19 cellular contexts compared by ENCODE assay signal in genomic region chr4:38204317-38205060, GRCh38.
DNase-seq lines count a peak whose midpoint lies in the region; TF ChIP-seq lines count a peak whose summit lies in the region.
"Had no signal": no experiment of that assay in that cellular context is flagged by ENCODE, and none has a peak within 500 bp of the region (broad histone marks: within the 10 kb centered on the region; RNA-seq: fewer than 3 reads in every experiment).

No MANE protein-coding gene starts in this region.

- H3K9me3 Mint-ChIP-seq in neural crest cell: peaks cover 13% of the 10 kb centered on the region

- DNase-seq in head of caudate nucleus (peak in 28 of 42 donors; percentile 15 to 79 (median 52)), neural crest cell (ENCODE audit: low read depth, low spot score) (no peak), substantia nigra (lab: John Stamatoyannopoulos, UW) (peak in 20 of 49 donors; percentile 5 to 51 (median 26)), erythroblast (lab: John Stamatoyannopoulos, UW) (no peak), SW 1271 (lab: John Stamatoyannopoulos, UW) (no peak), RPMI8226 (no peak)
- DNase-seq in stimulated activated CD4-positive, alpha-beta T cell treated with anti-CD3 and anti-CD28 coated beads, Interleukin-2, amount 100 ng/mL, for 48 hours: no peak
- DNase-seq: Calu3; CD8-positive, alpha-beta T cell; GOT3; NCI-H1417; NCI-H187; NCI-H345; NCI-H526; PC-3; SIG-M5 had no signal

- H3K36me3 Mint-ChIP-seq in neural crest cell (ENCODE audit: low read depth): peaks cover 4% of the 10 kb centered on the region
- H3K36me3 Mint-ChIP-seq: CD8-positive, alpha-beta T cell had no signal

- intact Hi-C loops in head of caudate nucleus (cut with DNase I): loop anchor here (10.0 kb wide), 1 partner anchor 100 kb away; no protein-coding TSS in a partner anchor

- no peak overlapping the region for H3K4me3 Mint-ChIP-seq in neural crest cell
- H3K4me3 Mint-ChIP-seq: CD8-positive, alpha-beta T cell had no signal

- peak overlapping the region; percentile 78 for H3K27ac Mint-ChIP-seq in neural crest cell (ENCODE audit: unreplicated experiment)
- H3K27ac Mint-ChIP-seq: CD8-positive, alpha-beta T cell had no signal

- no peak for TF ChIP-seq POLR2A in erythroblast (IDR thresholded peaks at IDR 0.05; ENCODE audit: low read length)

- H3K27me3 Mint-ChIP-seq in neural crest cell (ENCODE audit: low read depth): no peaks in the 10 kb centered on the region

- TF ChIP-seq CTCF in neural crest cell (conservative IDR thresholded peaks at IDR 0.05): no peak

- H3K27ac ChIP-seq in angular gyrus (ENCODE audit: low read depth, low read length): peak overlapping the region; percentile 56
- peak overlapping the region; percentile 89 for H3K27ac ChIP-seq in substantia nigra (ENCODE audit: low read depth, low read length, poor library complexity, severe bottlenecking)
- H3K27ac ChIP-seq: BLaER1 treated with 17β-estradiol and CSF1 and Interleukin-3, amounts not matched to agents 10 nM and 100 nM; RWPE1 had no signal

- H3K4me1 Mint-ChIP-seq in neural crest cell: peaks cover 12% of the 10 kb centered on the region

Comparison
In these comparisons a context has a peak if more than half of its experiments do, and no peak if none do; other contexts are left out.
1. DNase-seq: peak in head of caudate nucleus (28 of 42); none in neural crest cell (single experiment), stimulated activated CD4-positive, alpha-beta T cell treated with anti-CD3 and anti-CD28 coated beads, Interleukin-2, amount 100 ng/mL, for 48 hours (0 of 2), erythroblast (0 of 2), SW 1271 (0 of 2) and RPMI8226 (single experiment).